In the genomic region with DNA sequence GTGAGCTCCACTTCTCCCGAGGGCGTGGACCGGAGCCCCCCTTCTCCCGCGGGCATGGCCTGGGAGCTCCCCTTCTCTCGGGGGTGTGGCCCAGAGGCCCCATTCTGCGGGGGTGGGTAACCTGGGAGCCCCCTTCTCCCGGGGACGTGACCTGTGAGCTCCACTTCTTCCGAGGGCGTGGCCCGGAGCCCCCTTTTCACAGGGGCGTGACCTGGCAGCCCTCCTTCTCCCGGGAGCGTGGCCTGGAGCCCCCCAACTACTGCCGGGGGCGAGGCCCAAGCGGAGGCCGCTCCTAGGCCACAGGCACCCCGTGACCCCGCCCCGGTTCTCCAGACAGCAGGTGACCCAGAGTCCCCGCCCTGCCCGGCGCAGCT, we compare ENCODE assay signal across 8 cellular contexts. TPM values are rescaled to one million over a fixed set of nuclear protein-coding genes. Genes with fewer than 3 reads are reported as not detected.
DNase-seq lines count a peak whose midpoint lies in the region; ATAC-seq and TF ChIP-seq lines count a peak whose summit lies in the region.

No MANE protein-coding gene starts in this region.

- H3K27me3 Mint-ChIP-seq in Caco-2 (ENCODE audit: insufficient read depth, unreplicated experiment) (no peaks in the 10 kb centered on the region), neural progenitor cell (ENCODE audit: insufficient read depth, low read depth) (peaks cover 6% of the 10 kb centered on the region)

- H3K4me1 Mint-ChIP-seq in Caco-2 (ENCODE audit: low read depth, unreplicated experiment) (peaks cover 7% of the 10 kb centered on the region), neural progenitor cell (peaks cover 25% of the 10 kb centered on the region)

- 0% methylated on average over 25 of the region's 25 CpGs for WGBS in ectodermal cell, 2 experiments

- H3K9me2 ChIP-seq in OCI-LY1 (ENCODE audit: low read depth, low read length) = no peaks in the 10 kb centered on the region

- 0 out of 2 replicates have a peak, but pooled peaks cover 6% of the 10 kb centered on the region for H3F3A ChIP-seq in OCI-LY1 (ENCODE audit: insufficient read depth, low read length)
- peaks cover 12% of the 10 kb centered on the region for H3F3A ChIP-seq in neural progenitor cell (ENCODE audit: low read depth)

- H3K9me3 ChIP-seq in Caco-2 (no peaks in the 10 kb centered on the region), OCI-LY1 (ENCODE audit: low read length) (0 out of 2 replicates have a peak, but pooled peaks cover 3% of the 10 kb centered on the region), ectodermal cell (ENCODE audit: control insufficient read depth, low read length) (no peaks in the 10 kb centered on the region), neural progenitor cell (ENCODE audit: low read depth) (peaks cover 5% of the 10 kb centered on the region)

- TF ChIP-seq CTCF in Caco-2 (IDR thresholded peaks at IDR 0.05; ENCODE audit: insufficient read depth in 1 of 2, low read depth in 1 of 2, low read length in 1 of 2, severe bottlenecking in 1 of 2, unreplicated experiment in 1 of 2) (no peak), OCI-LY1 (IDR thresholded peaks at IDR 0.05; ENCODE audit: low read length) (0 out of 2 replicates have a peak, but pooled peaks have one; percentile 0), neural progenitor cell (IDR thresholded peaks at IDR 0.05) (no peak)

- H3K27ac ChIP-seq in OCI-LY1 (ENCODE audit: low read depth, low read length, poor library complexity, severe bottlenecking) (peak overlapping the region; percentile 97), ectodermal cell (ENCODE audit: insufficient read depth, low read depth, low read length, poor library complexity, severe bottlenecking) (peak overlapping the region; percentile 98), neural progenitor cell (peak overlapping the region; percentile 92)

- BruUV-seq in Caco-2 (replicated peaks; lab: Mats Ljungman, UMichigan) = TSS peak; percentile 43

- H3K4me1 ChIP-seq in Caco-2 (no peaks in the 10 kb centered on the region; the same call in 1 of the 2 replicates), OCI-LY1 (ENCODE audit: insufficient read depth, low read length, severe bottlenecking) (peaks cover 46% of the 10 kb centered on the region), ectodermal cell (ENCODE audit: control insufficient read depth, insufficient read depth, low read length) (peaks cover 10% of the 10 kb centered on the region), neural progenitor cell (peaks cover 20% of the 10 kb centered on the region)

- intact Hi-C loops in Caco-2 (cut with micrococcal nuclease; ENCODE audit: unreplicated experiment) = loop anchor here (1.0 kb wide), 1 partner anchor 42 kb away; a partner anchor contains a TSS

- H3K27ac Mint-ChIP-seq in Caco-2 (ENCODE audit: unreplicated experiment) (peak overlapping the region; percentile 95), neural progenitor cell (no peak overlapping the region)

- no peaks in the 10 kb centered on the region for H3K36me3 ChIP-seq in Caco-2 (ENCODE audit: control insufficient read depth, insufficient read depth, low read length)
- H3K36me3 ChIP-seq in OCI-LY1 (ENCODE audit: insufficient read depth, low read length) = peaks cover 20% of the 10 kb centered on the region
- H3K36me3 ChIP-seq in ectodermal cell (ENCODE audit: control insufficient read depth, insufficient read depth, low read length) = no peaks in the 10 kb centered on the region
- H3K36me3 ChIP-seq in neural progenitor cell = peaks cover 4% of the 10 kb centered on the region

- H3K27me3 ChIP-seq in Caco-2 (replicated peaks; ENCODE audit: control insufficient read depth, insufficient read depth, low read length) (no peaks in the 10 kb centered on the region), OCI-LY1 (ENCODE audit: insufficient read depth, low read length) (no peaks in the 10 kb centered on the region), ectodermal cell (ENCODE audit: control insufficient read depth, insufficient read depth, low read length, poor library complexity, severe bottlenecking) (no peaks in the 10 kb centered on the region), neural progenitor cell (no peaks in the 10 kb centered on the region)

- H3K4me3 Mint-ChIP-seq in Caco-2 (ENCODE audit: unreplicated experiment) = peak overlapping the region; percentile 81
- peak overlapping the region; percentile 97 for H3K4me3 Mint-ChIP-seq in neural progenitor cell

- H3K9me3 Mint-ChIP-seq in Caco-2 (ENCODE audit: unreplicated experiment) = no peaks in the 10 kb centered on the region
- peaks cover 15% of the 10 kb centered on the region for H3K9me3 Mint-ChIP-seq in neural progenitor cell

- peaks cover 6% of the 10 kb centered on the region for H3K36me3 Mint-ChIP-seq in Caco-2 (ENCODE audit: insufficient read depth, unreplicated experiment)
- H3K36me3 Mint-ChIP-seq in neural progenitor cell = peaks cover 19% of the 10 kb centered on the region

- H3K79me2 ChIP-seq in OCI-LY1 (ENCODE audit: insufficient read depth, low read length) (peaks cover 25% of the 10 kb centered on the region), neural progenitor cell (ENCODE audit: low read depth) (peaks cover 51% of the 10 kb centered on the region)

- H4K20me1 ChIP-seq in OCI-LY1 (ENCODE audit: insufficient read depth, low read length) (no peaks in the 10 kb centered on the region), neural progenitor cell (ENCODE audit: low read depth) (peaks cover 7% of the 10 kb centered on the region)

- H3K4me2 ChIP-seq in OCI-LY1 (ENCODE audit: low read length) = peak overlapping the region; percentile 89
- H3K4me2 ChIP-seq in neural progenitor cell = peak overlapping the region; percentile 83

- DNase-seq in Caco-2 (peak; percentile 42 to 50), neural progenitor cell (ENCODE audit: low spot score) (peak; percentile 66), kidney tubule cell (ENCODE audit: low spot score) (no peak), NCI-H510A treated with DMSO at 0.1 percent for 48 hours (lab: John Stamatoyannopoulos, UW) (no peak), mesenteric fat pad (ENCODE audit: low spot score) (no peak)

- ATAC-seq in GM21515 (IDR thresholded peaks at IDR 0.05; ENCODE audit: unreplicated experiment) = peak; percentile 4

- POLR2A ChIA-PET in Caco-2 (lab: Charles Lee) = interaction anchor here (0.7 to 0.8 kb wide), 2 partner anchors 35 to 885 kb away, joined by 3 to 9 read pairs; no protein-coding TSS in a partner anchor

- H3K9ac ChIP-seq in OCI-LY1 (ENCODE audit: low read length) (peak overlapping the region; percentile 84), neural progenitor cell (peak overlapping the region; percentile 70)

- H3K4me3 ChIP-seq in Caco-2 (ENCODE audit: low read depth, low read length) (peak overlapping the region; percentile 74), OCI-LY1 (ENCODE audit: low read depth, low read length, poor library complexity, severe bottlenecking) (peak overlapping the region; percentile 92), ectodermal cell (ENCODE audit: insufficient read depth, low read depth, low read length) (peak overlapping the region; percentile 75), neural progenitor cell (peak overlapping the region; percentile 79)

- CTCF ChIA-PET in Caco-2 (lab: Charles Lee) = interaction anchor here (0.6 to 1.0 kb wide), 4 partner anchors 11 to 308 kb away, joined by 3 to 12 read pairs (median 6); a partner anchor contains a TSS

- H2AFZ ChIP-seq in OCI-LY1 (ENCODE audit: low read length) (no peak overlapping the region), neural progenitor cell (replicated peaks) (peak overlapping the region; percentile 45)

RNA-seq across cellular contexts. Expression of a gene that starts 0.3 kb away (rescaled TPM):
- 19.0 and 19.2 TPM in 2 replicates for total RNA-seq in Caco-2 (2022)
- polyA plus RNA-seq in ectodermal cell (2013, experiment 1 of 4) = 40.5 TPM
- 35.5 TPM for polyA plus RNA-seq in ectodermal cell (2013, experiment 2 of 4)
- polyA plus RNA-seq in ectodermal cell (2013, experiment 3 of 4) = 39.6 TPM
- 38.4 TPM for polyA plus RNA-seq in ectodermal cell (2013, experiment 4 of 4)
- 31.3 and 36.5 TPM in 2 replicates for total RNA-seq in neural progenitor cell (ENCODE audit: low replicate concordance)
- total RNA-seq in mesenteric fat pad = 20.5 TPM

RNA-seq across cellular contexts. Expression of a gene that starts 42.5 kb away (rescaled TPM):
- 7.1 and 7.7 TPM in 2 replicates for total RNA-seq in Caco-2 (2022)
- polyA plus RNA-seq in ectodermal cell (2013, experiment 1 of 4) = 9.1 TPM
- polyA plus RNA-seq in ectodermal cell (2013, experiment 2 of 4) = 5.5 TPM
- 5.6 TPM for polyA plus RNA-seq in ectodermal cell (2013, experiment 3 of 4)
- 6.3 TPM for polyA plus RNA-seq in ectodermal cell (2013, experiment 4 of 4)
- 4.8 and 9.0 TPM in 2 replicates for total RNA-seq in neural progenitor cell (ENCODE audit: low replicate concordance)
- total RNA-seq in mesenteric fat pad = 4.4 TPM

RNA-seq across cellular contexts. Expression of a gene that starts 42.8 kb away (rescaled TPM):
- total RNA-seq in Caco-2 (2022) (35.6 and 36.0 TPM in 2 replicates), neural progenitor cell (ENCODE audit: low replicate concordance) (12.9 and 13.2 TPM in 2 replicates), mesenteric fat pad (45.0 TPM)
- polyA plus RNA-seq in ectodermal cell (2013, experiment 1 of 4) = 25.3 TPM
- 25.3 TPM for polyA plus RNA-seq in ectodermal cell (2013, experiment 2 of 4)
- 19.3 TPM for polyA plus RNA-seq in ectodermal cell (2013, experiment 3 of 4)
- 15.0 TPM for polyA plus RNA-seq in ectodermal cell (2013, experiment 4 of 4)

Comparison
In these comparisons a context has a peak if more than half of its experiments do, and no peak if none do; other contexts are left out.
1. DNase-seq: peak in Caco-2 (2 of 2) and neural progenitor cell (single experiment); none in kidney tubule cell (single experiment), NCI-H510A treated with DMSO at 0.1 percent for 48 hours (single experiment) and mesenteric fat pad (single experiment).
2. Peak in every context shown above with its lines, with median percentiles within 50 percentile points of each other: H3K4me3 ChIP-seq and H3K27ac ChIP-seq.